In genomic region chr21:38800046-38800758, GRCh38 we compare ENCODE assay signal across 20 cellular contexts.
"Had no signal": no experiment of that assay in that cellular context is flagged by ENCODE, and none has a peak within 500 bp of the region (broad histone marks: within the 10 kb centered on the region; RNA-seq: fewer than 3 reads in every experiment).

No MANE protein-coding gene starts in this region.

- H3K9me3 ChIP-seq: esophagus squamous epithelium, left lung, lower lobe of right lung, psoas muscle, testis, tibial nerve had no signal

- H3K36me3 ChIP-seq: esophagus squamous epithelium, left lung, lower lobe of right lung, tibial nerve had no signal

- DNase-seq: effector memory CD4-positive, alpha-beta T cell; esophagus squamous epithelium; foreskin fibroblast; immature natural killer cell; left lung; lower lobe of right lung; mesenchymal stem cell; naive B cell; nephron progenitor cell; psoas muscle; retina; stimulated activated CD4-positive, alpha-beta T cell treated with anti-CD3 and anti-CD28 coated beads, Interleukin-2, amount 100 ng/mL, for 24 hours; stimulated activated CD4-positive, alpha-beta T cell treated with anti-CD3 and anti-CD28 coated beads, Interleukin-4, amount 100 ng/mL, for 4 hours; stimulated activated naive B cell treated with anti-CD40 and anti-IgM and Interleukin-4, amounts not matched to agents 10 μg/mL and 1 μg/mL and 100 μg/mL, for 72 hours; stimulated activated naive CD8-positive, alpha-beta T cell treated with anti-CD3 and anti-CD28 coated beads, Interleukin-15, amount 100 ng/mL, for 72 hours; testis had no signal

- ATAC-seq: left lung; lower lobe of right lung; psoas muscle; sciatic nerve; stimulated activated naive B cell treated with anti-CD40 and anti-IgM and Interleukin-4, amounts not matched to agents 10 μg/mL and 1 μg/mL and 100 μg/mL, for 72 hours; stimulated activated naive CD8-positive, alpha-beta T cell treated with anti-CD3 and anti-CD28 coated beads, Interleukin-15, amount 100 ng/mL, for 72 hours had no signal

- H3K4me1 ChIP-seq: psoas muscle had no signal

- H3K4me3 ChIP-seq: esophagus squamous epithelium, left lung, lower lobe of right lung, psoas muscle, testis, tibial nerve had no signal

- H3K27me3 ChIP-seq: esophagus squamous epithelium, left lung, testis, tibial nerve had no signal

- FAIRE-seq: endometrium, keratinocyte had no signal

- H3K27ac ChIP-seq: left lung, lower lobe of right lung, psoas muscle, testis, tibial nerve had no signal
